ENCODE assay signal across 27 cellular contexts in genomic region chrX:38857736-38858432, GRCh38.
"Had no signal": no experiment of that assay in that cellular context is flagged by ENCODE, and none has a peak within 500 bp of the region (broad histone marks: within the 10 kb centered on the region; RNA-seq: fewer than 3 reads in every experiment).

No MANE protein-coding gene starts in this region.

- H3K36me3 ChIP-seq: adrenal gland, left ventricle myocardium inferior, right atrium auricular region, spleen, transverse colon had no signal

- H3K4me1 ChIP-seq: adrenal gland, left ventricle myocardium inferior, right atrium auricular region, spleen, testis, transverse colon had no signal

- FAIRE-seq: keratinocyte had no signal

- H3K27me3 Mint-ChIP-seq: activated naive CD8-positive, alpha-beta T cell treated with anti-CD3 and anti-CD28 coated beads for 36 hours; brain; naive thymus-derived CD4-positive, alpha-beta T cell had no signal

- H3K9me3 Mint-ChIP-seq: activated naive CD4-positive, alpha-beta T cell treated with anti-CD3 and anti-CD28 coated beads for 36 hours; activated naive CD8-positive, alpha-beta T cell treated with anti-CD3 and anti-CD28 coated beads for 36 hours; activated T-helper 1 cell treated with anti-CD3 and anti-CD28 coated beads, Interleukin-12 subunit alpha, Interleukin-12 subunit beta, Interleukin-2, Interleukin-4 antibody, amounts not matched to agents 30 ng/mL and 10 ng/mL and 1 ng/mL, durations not matched to agents 14 hours and 24 hours and 36 hours had no signal

- DNase-seq: activated CD4-positive, alpha-beta T cell treated with anti-CD3 and anti-CD28 coated beads for 4 hours; activated CD4-positive, alpha-beta T cell treated with anti-CD3 and anti-CD28 coated beads, Interleukin-2, amount 50 U/mL, for 48 hours; activated CD4-positive, CD25-positive, alpha-beta regulatory T cell; activated CD8-positive, alpha-beta memory T cell treated with anti-CD3 and anti-CD28 coated beads for 24 hours; activated effector memory CD4-positive, alpha-beta T cell treated with anti-CD3 and anti-CD28 coated beads, Interleukin-2, amount 50 U/mL, for 16 hours; activated naive CD4-positive, alpha-beta T cell treated with anti-CD3 and anti-CD28 coated beads for 36 hours; activated naive CD8-positive, alpha-beta T cell treated with anti-CD3 and anti-CD28 coated beads for 36 hours; adrenal gland; aorta; dorsolateral prefrontal cortex; effector memory CD4-positive, alpha-beta T cell; erythroblast; head of caudate nucleus; hippocampal formation; left ventricle myocardium inferior; mammary epithelial cell; midbrain; naive thymus-derived CD4-positive, alpha-beta T cell; spleen; stimulated activated naive CD4-positive, alpha-beta T cell treated with Interleukin-2 at 50 U/mL for 16 hours; testis; transverse colon had no signal

- H3K4me3 Mint-ChIP-seq: activated naive CD4-positive, alpha-beta T cell treated with anti-CD3 and anti-CD28 coated beads for 36 hours; activated naive CD8-positive, alpha-beta T cell treated with anti-CD3 and anti-CD28 coated beads for 36 hours; activated T-helper 1 cell treated with anti-CD3 and anti-CD28 coated beads, Interleukin-12 subunit alpha, Interleukin-12 subunit beta, Interleukin-2, Interleukin-4 antibody, amounts not matched to agents 30 ng/mL and 10 ng/mL and 1 ng/mL, durations not matched to agents 14 hours and 24 hours and 36 hours; brain; naive thymus-derived CD4-positive, alpha-beta T cell had no signal

- H3K27me3 ChIP-seq: right atrium auricular region, spleen, testis, transverse colon had no signal

- H3K27ac Mint-ChIP-seq: activated naive CD4-positive, alpha-beta T cell treated with anti-CD3 and anti-CD28 coated beads for 36 hours; activated naive CD8-positive, alpha-beta T cell treated with anti-CD3 and anti-CD28 coated beads for 36 hours; activated T-helper 1 cell treated with anti-CD3 and anti-CD28 coated beads, Interleukin-12 subunit alpha, Interleukin-12 subunit beta, Interleukin-2, Interleukin-4 antibody, amounts not matched to agents 30 ng/mL and 10 ng/mL and 1 ng/mL, durations not matched to agents 14 hours and 24 hours and 36 hours had no signal

- H3K4me3 ChIP-seq: adrenal gland, coronary artery, dorsolateral prefrontal cortex, left ventricle myocardium inferior, right atrium auricular region, spleen, testis, transverse colon had no signal

- H3K36me3 Mint-ChIP-seq: activated naive CD8-positive, alpha-beta T cell treated with anti-CD3 and anti-CD28 coated beads for 36 hours; brain; naive thymus-derived CD4-positive, alpha-beta T cell had no signal

- ATAC-seq: naive thymus-derived CD4-positive, alpha-beta T cell had no signal

- H3K9me3 ChIP-seq: adrenal gland, left ventricle myocardium inferior, right atrium auricular region, spleen, testis, transverse colon had no signal
